Comparison of ENCODE assay signal across 29 cellular contexts in the genomic region with DNA sequence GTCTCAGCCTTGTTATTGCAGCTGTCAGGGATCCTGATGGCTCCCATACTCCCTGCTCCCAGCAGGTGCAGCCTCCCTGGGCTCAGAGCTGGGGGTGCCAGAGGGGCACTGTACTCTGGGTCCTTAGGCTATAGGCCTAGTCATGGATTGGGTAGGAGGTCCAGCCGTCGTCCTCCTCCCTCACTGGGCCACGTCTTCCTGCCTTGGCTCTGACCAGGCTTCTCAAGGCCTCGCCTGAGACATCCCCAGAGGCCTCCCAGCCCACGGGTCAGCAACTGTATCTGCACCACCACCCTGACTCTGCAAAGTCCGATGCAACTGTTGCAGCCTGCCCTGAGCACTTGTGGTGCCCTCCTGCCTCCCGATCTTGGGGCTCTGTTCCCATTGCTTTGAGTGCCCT. TPM values are rescaled to one million over a fixed set of nuclear protein-coding genes. Genes with fewer than 3 reads are reported as not detected.
"Had no signal": no experiment of that assay in that cellular context is flagged by ENCODE, and none has a peak within 500 bp of the region (broad histone marks: within the 10 kb centered on the region; RNA-seq: fewer than 3 reads in every experiment).

No MANE protein-coding gene starts in this region.

- H3K27ac ChIP-seq: colonic mucosa, esophagus squamous epithelium, parathyroid adenoma, right lobe of liver, suprapubic skin, vagina had no signal

- ATAC-seq: effector memory CD8-positive, alpha-beta T cell; left colon; left ventricle myocardium superior; natural killer cell treated with Interleukin-12 subunit alpha and Interleukin-12 subunit beta and Interleukin-15 and Interleukin-18, amount 100 ng/mL, for 72 hours; right lobe of liver; stimulated activated naive CD8-positive, alpha-beta T cell treated with anti-CD3 and anti-CD28 coated beads, Interleukin-15, amount 100 ng/mL, for 72 hours had no signal

- H3K27me3 ChIP-seq: colonic mucosa, esophagus squamous epithelium, right lobe of liver, suprapubic skin, vagina had no signal

- H3K36me3 Mint-ChIP-seq: memory B cell; naive B cell; natural killer cell treated with Interleukin-12 subunit alpha and Interleukin-12 subunit beta and Interleukin-15 and Interleukin-18, amount 100 ng/mL, for 72 hours had no signal

- FAIRE-seq: endometrium had no signal

- H3K36me3 ChIP-seq: colonic mucosa, esophagus squamous epithelium, right lobe of liver, suprapubic skin, vagina had no signal

- H3K9ac ChIP-seq: parathyroid adenoma had no signal

- H3K4me3 Mint-ChIP-seq: effector memory CD8-positive, alpha-beta T cell; memory B cell; natural killer cell treated with Interleukin-12 subunit alpha and Interleukin-12 subunit beta and Interleukin-15 and Interleukin-18, amount 100 ng/mL, for 72 hours; neural crest cell; stimulated activated naive CD8-positive, alpha-beta T cell treated with anti-CD3 and anti-CD28 coated beads, Interleukin-15, amount 100 ng/mL, for 72 hours had no signal

- H3K4me3 ChIP-seq: colonic mucosa, esophagus squamous epithelium, lung, right lobe of liver, smooth muscle cell, suprapubic skin, vagina had no signal

- H3K27ac Mint-ChIP-seq: memory B cell; naive B cell; natural killer cell treated with Interleukin-12 subunit alpha and Interleukin-12 subunit beta and Interleukin-15 and Interleukin-18, amount 100 ng/mL, for 72 hours; progenitor cell of endocrine pancreas had no signal

- DNase-seq: colonic mucosa; dermis blood vessel endothelial cell; effector memory CD8-positive, alpha-beta T cell; erythroblast; esophagus squamous epithelium; foreskin melanocyte; left colon; left ventricle myocardium superior; naive B cell; right lobe of liver; stimulated activated CD4-positive, alpha-beta T cell treated with anti-CD3 and anti-CD28 coated beads, Interleukin-12 subunit alpha, Interleukin-12 subunit beta, amount 100 ng/mL, for 4 hours; stimulated activated CD4-positive, alpha-beta T cell treated with anti-CD3 and anti-CD28 coated beads, Interleukin-1b, Interleukin-23, amount 100 ng/mL, for 48 hours; stimulated activated CD4-positive, alpha-beta T cell treated with anti-CD3 and anti-CD28 coated beads, Interleukin-4, amount 100 ng/mL, for 1 hour; stimulated activated CD8-positive, alpha-beta memory T cell treated with anti-CD3 and anti-CD28 coated beads, Interleukin-4, amount 100 ng/mL, for 48 hours; stimulated activated naive CD4-positive, alpha-beta T cell; stimulated activated naive CD8-positive, alpha-beta T cell treated with anti-CD3 and anti-CD28 coated beads, Interleukin-15, amount 100 ng/mL, for 72 hours; trophoblast cell had no signal

- H3K4me1 ChIP-seq: colonic mucosa, parathyroid adenoma, right lobe of liver, vagina had no signal

- H3K9me3 ChIP-seq: colonic mucosa, esophagus squamous epithelium, right lobe of liver, suprapubic skin, vagina had no signal

- H3K4me1 Mint-ChIP-seq: memory B cell; naive B cell; neural crest cell; stimulated activated naive CD8-positive, alpha-beta T cell treated with anti-CD3 and anti-CD28 coated beads, Interleukin-15, amount 100 ng/mL, for 72 hours had no signal

- H2AFZ ChIP-seq: parathyroid adenoma had no signal

- H3K9me3 Mint-ChIP-seq: effector memory CD8-positive, alpha-beta T cell; memory B cell; naive B cell; natural killer cell treated with Interleukin-12 subunit alpha and Interleukin-12 subunit beta and Interleukin-15 and Interleukin-18, amount 100 ng/mL, for 72 hours; neural crest cell; stimulated activated naive CD8-positive, alpha-beta T cell treated with anti-CD3 and anti-CD28 coated beads, Interleukin-15, amount 100 ng/mL, for 72 hours had no signal

- H3K4me2 ChIP-seq: smooth muscle cell had no signal

RNA-seq across cellular contexts. Expression of a gene that starts 18.2 kb away (rescaled TPM):
- total RNA-seq: dermis blood vessel endothelial cell; mononuclear cell; natural killer cell treated with Interleukin-12 subunit alpha and Interleukin-12 subunit beta and Interleukin-15 and Interleukin-18, amount 100 ng/mL, for 72 hours; neural crest cell had no signal

RNA-seq across cellular contexts. Expression of a gene that starts 49.2 kb away (rescaled TPM):
- total RNA-seq: cerebellum; dermis blood vessel endothelial cell; mononuclear cell; natural killer cell treated with Interleukin-12 subunit alpha and Interleukin-12 subunit beta and Interleukin-15 and Interleukin-18, amount 100 ng/mL, for 72 hours; neural crest cell had no signal
- polyA plus RNA-seq: smooth muscle cell had no signal
